Comparison of ENCODE assay signal across 17 cellular contexts in the genomic region with DNA sequence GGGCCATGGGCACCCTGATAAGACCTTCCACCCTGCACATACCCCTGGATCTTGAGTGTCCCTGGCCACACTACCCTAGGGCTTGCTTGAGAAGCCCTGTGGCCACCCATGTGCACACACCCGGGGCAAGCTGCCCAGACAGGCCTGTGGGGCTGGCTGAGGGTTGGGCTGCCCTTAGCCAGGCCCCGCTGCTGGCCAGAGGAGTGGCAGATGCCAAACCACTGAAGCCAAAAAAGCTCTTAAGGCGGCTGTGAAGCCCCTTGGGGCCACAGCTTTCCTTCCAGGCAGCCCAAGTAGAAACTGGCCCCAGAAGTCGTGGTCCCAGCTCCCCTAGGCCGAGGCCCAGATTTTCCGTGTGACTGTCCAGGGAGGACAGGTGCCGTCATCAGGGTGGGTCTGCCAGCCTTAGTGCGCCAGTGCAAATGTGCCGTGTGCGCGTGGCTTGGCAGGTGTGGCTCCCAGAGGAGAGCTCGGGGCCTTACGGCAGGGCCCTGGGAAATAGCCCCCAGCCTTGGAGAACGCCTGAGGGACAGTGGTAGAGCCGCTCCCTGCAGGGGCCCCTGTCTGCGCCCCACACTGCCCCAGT.
DNase-seq lines count a peak whose midpoint lies in the region; ATAC-seq and TF ChIP-seq lines count a peak whose summit lies in the region.
"Had no signal": no experiment of that assay in that cellular context is flagged by ENCODE, and none has a peak within 500 bp of the region (broad histone marks: within the 10 kb centered on the region; RNA-seq: fewer than 3 reads in every experiment).

No MANE protein-coding gene starts in this region.

- H3K4me1 Mint-ChIP-seq in stimulated activated effector memory CD8-positive, alpha-beta T cell treated with anti-CD3 and anti-CD28 coated beads, Interleukin-12 subunit alpha, Interleukin-12 subunit beta, amount 100 ng/mL, for 72 hours, result peaks cover 8% of the 10 kb centered on the region

- no peak overlapping the region for H3K4me3 Mint-ChIP-seq in stimulated activated effector memory CD8-positive, alpha-beta T cell treated with anti-CD3 and anti-CD28 coated beads, Interleukin-12 subunit alpha, Interleukin-12 subunit beta, amount 100 ng/mL, for 72 hours
- H3K4me3 Mint-ChIP-seq: activated naive CD4-positive, alpha-beta T cell treated with anti-CD3 and anti-CD28 coated beads for 36 hours; naive thymus-derived CD8-positive, alpha-beta T cell; stimulated activated naive CD8-positive, alpha-beta T cell treated with anti-CD3 and anti-CD28 coated beads, Interleukin-15, amount 100 ng/mL, for 72 hours had no signal

- H3K9me3 Mint-ChIP-seq in stimulated activated effector memory CD8-positive, alpha-beta T cell treated with anti-CD3 and anti-CD28 coated beads, Interleukin-12 subunit alpha, Interleukin-12 subunit beta, amount 100 ng/mL, for 72 hours, result no peaks in the 10 kb centered on the region
- H3K9me3 Mint-ChIP-seq: activated naive CD4-positive, alpha-beta T cell treated with anti-CD3 and anti-CD28 coated beads for 36 hours; naive thymus-derived CD8-positive, alpha-beta T cell; stimulated activated naive CD8-positive, alpha-beta T cell treated with anti-CD3 and anti-CD28 coated beads, Interleukin-15, amount 100 ng/mL, for 72 hours had no signal

- H3K27ac ChIP-seq in BLaER1, result peak overlapping the region; percentile 66
- no peak overlapping the region for H3K27ac ChIP-seq in RWPE2 (ENCODE audit: poor library complexity, severe bottlenecking)
- H3K27ac ChIP-seq: brain microvascular endothelial cell, SJSA1 had no signal

- no peak overlapping the region for H3K27ac Mint-ChIP-seq in stimulated activated effector memory CD8-positive, alpha-beta T cell treated with anti-CD3 and anti-CD28 coated beads, Interleukin-12 subunit alpha, Interleukin-12 subunit beta, amount 100 ng/mL, for 72 hours
- H3K27ac Mint-ChIP-seq: activated naive CD4-positive, alpha-beta T cell treated with anti-CD3 and anti-CD28 coated beads for 36 hours; naive thymus-derived CD8-positive, alpha-beta T cell had no signal

- H3K36me3 ChIP-seq in BLaER1 (peaks cover 59% of the 10 kb centered on the region), RWPE2 (ENCODE audit: low read depth) (peaks cover 17% of the 10 kb centered on the region), iPS-15b (ENCODE audit: control insufficient read depth, insufficient read depth, low read length) (peaks cover 13% of the 10 kb centered on the region)

- TF ChIP-seq CTCF in RWPE2 (IDR thresholded peaks at IDR 0.05; ENCODE audit: poor library complexity, severe bottlenecking), result no peak

- H3K4me3 ChIP-seq in BLaER1, result peak overlapping the region; percentile 17; the same call in 1 of the 2 replicates
- no peak overlapping the region for H3K4me3 ChIP-seq in RWPE2 (ENCODE audit: severe bottlenecking)
- no peak overlapping the region for H3K4me3 ChIP-seq in iPS-15b (ENCODE audit: low read depth, low read length)
- H3K4me3 ChIP-seq: SJSA1 had no signal

- DNase-seq in RWPE2 (ENCODE audit: low spot score), result peak; percentile 51
- no peak for DNase-seq in stimulated activated effector memory CD8-positive, alpha-beta T cell treated with anti-CD3 and anti-CD28 coated beads, Interleukin-12 subunit alpha, Interleukin-12 subunit beta, amount 100 ng/mL, for 72 hours (ENCODE audit: low spot score in 2 of 2)
- no peak for DNase-seq in retina
- no peak for DNase-seq in NCI-H510A (lab: John Stamatoyannopoulos, UW)
- DNase-seq: activated CD8-positive, alpha-beta memory T cell treated with anti-CD3 and anti-CD28 coated beads for 24 hours; activated naive CD4-positive, alpha-beta T cell treated with anti-CD3 and anti-CD28 coated beads for 36 hours; brain microvascular endothelial cell; IMR-90; naive thymus-derived CD8-positive, alpha-beta T cell; NCI-H1092; stimulated activated naive CD8-positive, alpha-beta T cell treated with anti-CD3 and anti-CD28 coated beads, Interleukin-15, amount 100 ng/mL, for 72 hours had no signal

- peak overlapping the region; percentile 83 for H3K4me2 ChIP-seq in BLaER1

- H4K20me1 ChIP-seq in BLaER1, result peaks cover 96% of the 10 kb centered on the region

- ATAC-seq in RWPE2 (ENCODE audit: low read depth) (no peak; the same call in 2 of the 3 replicates), HG02885 (IDR thresholded peaks at IDR 0.05; ENCODE audit: poor library complexity, unreplicated experiment) (no peak), GM21423 (IDR thresholded peaks at IDR 0.05; ENCODE audit: unreplicated experiment) (no peak)
- peak; percentile 12 for ATAC-seq in stimulated activated effector memory CD8-positive, alpha-beta T cell treated with anti-CD3 and anti-CD28 coated beads, Interleukin-12 subunit alpha, Interleukin-12 subunit beta, amount 100 ng/mL, for 72 hours
- ATAC-seq: naive thymus-derived CD8-positive, alpha-beta T cell; stimulated activated naive CD8-positive, alpha-beta T cell treated with anti-CD3 and anti-CD28 coated beads, Interleukin-15, amount 100 ng/mL, for 72 hours had no signal

- H3K27me3 ChIP-seq in BLaER1 (no peaks in the 10 kb centered on the region), RWPE2 (ENCODE audit: insufficient read depth, poor library complexity, severe bottlenecking) (no peaks in the 10 kb centered on the region), iPS-15b (ENCODE audit: control insufficient read depth, insufficient read depth, low read length) (no peaks in the 10 kb centered on the region)
- H3K27me3 ChIP-seq: BE2C, brain microvascular endothelial cell, SJSA1 had no signal

- peaks cover 50% of the 10 kb centered on the region for H3K4me1 ChIP-seq in BLaER1
- H3K4me1 ChIP-seq in RWPE2 (ENCODE audit: insufficient read depth, poor library complexity, severe bottlenecking), result peaks cover 5% of the 10 kb centered on the region
- H3K4me1 ChIP-seq in iPS-15b (ENCODE audit: control insufficient read depth, insufficient read depth, low read length), result no peaks in the 10 kb centered on the region

- H3K9ac ChIP-seq in BLaER1 (peak overlapping the region; percentile 55), iPS-15b (ENCODE audit: low read depth, low read length) (peak overlapping the region; percentile 8)

- H3K36me3 Mint-ChIP-seq in stimulated activated effector memory CD8-positive, alpha-beta T cell treated with anti-CD3 and anti-CD28 coated beads, Interleukin-12 subunit alpha, Interleukin-12 subunit beta, amount 100 ng/mL, for 72 hours, result peaks cover 7% of the 10 kb centered on the region

- H3K9me3 ChIP-seq in BLaER1 (no peaks in the 10 kb centered on the region), RWPE2 (ENCODE audit: severe bottlenecking) (no peaks in the 10 kb centered on the region), iPS-15b (ENCODE audit: control insufficient read depth, insufficient read depth, low read length) (no peaks in the 10 kb centered on the region)
- H3K9me3 ChIP-seq: BE2C, SJSA1 had no signal
